In genomic region chr18:336753-337152, GRCh38 we compare ENCODE assay signal across 22 cellular contexts.
"Had no signal": no experiment of that assay in that cellular context is flagged by ENCODE, and none has a peak within 500 bp of the region (broad histone marks: within the 10 kb centered on the region; RNA-seq: fewer than 3 reads in every experiment).

No MANE protein-coding gene starts in this region.

- H3K36me3 ChIP-seq: adrenal gland, ascending aorta, brain microvascular endothelial cell, neural progenitor cell, sigmoid colon, stomach, transverse colon, uterus, WERI-Rb-1 had no signal

- H3K27ac ChIP-seq: adrenal gland, ascending aorta, brain microvascular endothelial cell, neural progenitor cell, sigmoid colon, stomach, transverse colon, uterus, WERI-Rb-1 had no signal

- H3K27me3 ChIP-seq: adrenal gland, ascending aorta, neural progenitor cell, sigmoid colon, stomach, transverse colon, uterus had no signal

- H3K4me1 ChIP-seq: ascending aorta, neural progenitor cell, uterus had no signal

- ATAC-seq: left lobe of liver; naive thymus-derived CD8-positive, alpha-beta T cell; stimulated activated memory B cell treated with anti-CD40 and anti-IgM and Interleukin-4, amounts not matched to agents 10 μg/mL and 1 μg/mL and 100 μg/mL, for 72 hours had no signal

- H3K4me3 ChIP-seq: adrenal gland, ascending aorta, neural progenitor cell, sigmoid colon, smooth muscle cell, stomach, transverse colon, uterus had no signal

- DNase-seq: activated CD4-positive, alpha-beta T cell treated with anti-CD3 and anti-CD28 coated beads for 1 hour; activated CD4-positive, alpha-beta T cell treated with anti-CD3 and anti-CD28 coated beads, Interleukin-2, amount 50 U/mL, for 1 hour; activated T-cell treated with anti-CD3 and anti-CD28 coated beads, Interleukin-2, amount 50 U/mL, for 1 hour; brain microvascular endothelial cell; caudate nucleus; effector CD4-positive, alpha-beta T cell; foreskin melanocyte; immature natural killer cell; naive thymus-derived CD8-positive, alpha-beta T cell; retina; sigmoid colon; stimulated activated CD4-positive, alpha-beta T cell treated with anti-CD3 and anti-CD28 coated beads, Interleukin-15, amount 100 ng/mL, for 24 hours; stomach; transverse colon; uterus; WERI-Rb-1 had no signal

- H3K9me3 ChIP-seq: adrenal gland, ascending aorta, sigmoid colon, stomach, transverse colon, uterus had no signal
